12 cellular contexts compared by ENCODE assay signal in the genomic region with DNA sequence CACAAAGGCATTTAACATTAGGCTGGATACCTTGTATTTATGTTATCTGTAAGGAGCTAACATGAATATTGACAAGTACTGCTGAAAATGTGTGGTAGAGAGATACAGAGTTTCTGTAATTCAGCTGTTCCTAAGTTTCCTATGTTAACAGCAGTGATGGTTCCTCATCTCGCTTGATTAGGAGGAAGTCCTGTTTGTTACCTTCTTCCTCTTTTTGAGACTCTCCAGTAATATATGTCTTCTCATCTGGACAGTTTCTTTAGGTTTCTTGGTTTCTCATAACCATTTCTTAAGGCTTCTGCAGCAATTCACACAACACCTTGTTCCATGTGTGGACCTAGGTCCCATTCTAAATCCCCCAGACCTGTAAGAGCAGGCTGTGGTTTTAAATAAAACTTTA. TPM values are rescaled to one million over a fixed set of nuclear protein-coding genes. Genes with fewer than 3 reads are reported as not detected.
DNase-seq lines count a peak whose midpoint lies in the region; ATAC-seq lines count a peak whose summit lies in the region.
"Had no signal": no experiment of that assay in that cellular context is flagged by ENCODE, and none has a peak within 500 bp of the region (broad histone marks: within the 10 kb centered on the region; RNA-seq: fewer than 3 reads in every experiment).

No MANE protein-coding gene starts in this region.

- no peaks in the 10 kb centered on the region for H3K36me3 ChIP-seq in Karpas-422 (ENCODE audit: insufficient read depth, low read length)

- H3K9me2 ChIP-seq in Karpas-422 (replicated peaks; ENCODE audit: insufficient read depth, low read length) = no peaks in the 10 kb centered on the region
- H3K9me2 ChIP-seq: SK-N-SH had no signal

- H3K27ac ChIP-seq in Karpas-422 (ENCODE audit: low read length) = no peak overlapping the region

- no peaks in the 10 kb centered on the region for H3K27me3 ChIP-seq in Karpas-422 (ENCODE audit: low read length)

- H3K79me2 ChIP-seq in Karpas-422 (ENCODE audit: low read length) = no peaks in the 10 kb centered on the region

- no peaks in the 10 kb centered on the region for H3K36me3 Mint-ChIP-seq in activated CD4-positive, alpha-beta T cell treated with anti-CD3 and anti-CD28 coated beads, Interleukin-2, amount 10 ng/mL, durations not matched to agents 7 days and 5 days (ENCODE audit: low read depth)

- CTCF ChIA-PET in activated CD4-positive, alpha-beta T cell treated with anti-CD3 and anti-CD28 coated beads, Interleukin-2, amount 10 ng/mL, durations not matched to agents 7 days and 5 days (lab: Charles Lee) = no interaction called here

- H4K20me1 ChIP-seq in Karpas-422 (ENCODE audit: insufficient read depth, low read depth, low read length) = no peaks in the 10 kb centered on the region

- peaks cover 12% of the 10 kb centered on the region for H3K4me1 ChIP-seq in Karpas-422 (ENCODE audit: low read length)

- H3K9ac ChIP-seq in Karpas-422 (ENCODE audit: low read length) = no peak overlapping the region
- H3K9ac ChIP-seq: SK-N-SH had no signal

- H3K27me3 Mint-ChIP-seq in activated CD4-positive, alpha-beta T cell treated with anti-CD3 and anti-CD28 coated beads, Interleukin-2, amount 10 ng/mL, durations not matched to agents 7 days and 5 days = peaks cover 3% of the 10 kb centered on the region

- H3K4me3 ChIP-seq in Karpas-422 (ENCODE audit: low read length) = no peak overlapping the region
- H3K4me3 ChIP-seq: smooth muscle cell had no signal

- H3K9me3 Mint-ChIP-seq in activated CD4-positive, alpha-beta T cell treated with anti-CD3 and anti-CD28 coated beads, Interleukin-2, amount 10 ng/mL, durations not matched to agents 7 days and 5 days = no peaks in the 10 kb centered on the region

- H3K27ac Mint-ChIP-seq in activated CD4-positive, alpha-beta T cell treated with anti-CD3 and anti-CD28 coated beads, Interleukin-2, amount 10 ng/mL, durations not matched to agents 7 days and 5 days = no peak overlapping the region

- H3K4me3 Mint-ChIP-seq in activated CD4-positive, alpha-beta T cell treated with anti-CD3 and anti-CD28 coated beads, Interleukin-2, amount 10 ng/mL, durations not matched to agents 7 days and 5 days = no peak overlapping the region

- no peaks in the 10 kb centered on the region for H3K4me1 Mint-ChIP-seq in activated CD4-positive, alpha-beta T cell treated with anti-CD3 and anti-CD28 coated beads, Interleukin-2, amount 10 ng/mL, durations not matched to agents 7 days and 5 days

- peak; percentile 48 for DNase-seq in CMK (ENCODE audit: low read depth)
- peak; percentile 74 for DNase-seq in Karpas-422
- no peak for DNase-seq in stimulated activated CD4-positive, alpha-beta T cell treated with anti-CD3 and anti-CD28 coated beads, Interleukin-4, amount 100 ng/mL, for 1 hour
- DNase-seq in NCI-H1105 treated with DMSO at 0.1 percent for 48 hours (lab: John Stamatoyannopoulos, UW) = no peak
- no peak for DNase-seq in DMS114 treated with DMSO at 0.1 percent for 48 hours (lab: John Stamatoyannopoulos, UW; ENCODE audit: unreplicated experiment)
- no peak for DNase-seq in activated CD4-positive, alpha-beta T cell treated with anti-CD3 and anti-CD28 coated beads, Interleukin-2, amount 10 ng/mL, durations not matched to agents 7 days and 5 days
- DNase-seq: EL; SK-N-SH; stimulated activated naive CD4-positive, alpha-beta T cell treated with Interleukin-2 at 50 U/mL for 16 hours had no signal

- no peaks in the 10 kb centered on the region for H3K9me3 ChIP-seq in Karpas-422 (ENCODE audit: low read length)
- H3K9me3 ChIP-seq: SK-N-SH had no signal

- POLR2A ChIA-PET in activated CD4-positive, alpha-beta T cell treated with anti-CD3 and anti-CD28 coated beads, Interleukin-2, amount 10 ng/mL, durations not matched to agents 7 days and 5 days (lab: Charles Lee) = no interaction called here

- ATAC-seq in GM19452 (IDR thresholded peaks at IDR 0.05; ENCODE audit: unreplicated experiment) (peak; percentile 92), HG02938 (IDR thresholded peaks at IDR 0.05; ENCODE audit: unreplicated experiment) (peak; percentile 91)

- H3K4me2 ChIP-seq in Karpas-422 (ENCODE audit: low read depth, low read length, poor library complexity, severe bottlenecking) = peak overlapping the region; percentile 16
- H3K4me2 ChIP-seq: SK-N-SH, smooth muscle cell had no signal

- peak overlapping the region; percentile 22 for H2AFZ ChIP-seq in Karpas-422 (ENCODE audit: low read length)

RNA-seq across cellular contexts. Expression of gene PEX5L, which starts 11.4 kb away (rescaled TPM):
- total RNA-seq in Karpas-422 (2014; rRNA removed; shearing (Covaris generic); ENCODE audit: low replicate concordance) = 0.43 and 0.60 TPM in 2 replicates
- under 1 TPM in 1 of 2 experiments, not detected in 1; 0.04 TPM for total RNA-seq in activated CD4-positive, alpha-beta T cell treated with anti-CD3 and anti-CD28 coated beads, Interleukin-2, amount 10 ng/mL, durations not matched to agents 7 days and 5 days
- total RNA-seq: smooth muscle cell had no signal

Comparison
In these comparisons a context has a peak if more than half of its experiments do, and no peak if none do; other contexts are left out.
1. DNase-seq: peak in CMK (single experiment) and Karpas-422 (single experiment); none in stimulated activated CD4-positive, alpha-beta T cell treated with anti-CD3 and anti-CD28 coated beads, Interleukin-4, amount 100 ng/mL, for 1 hour (single experiment), NCI-H1105 treated with DMSO at 0.1 percent for 48 hours (single experiment), DMS114 treated with DMSO at 0.1 percent for 48 hours (single experiment) and activated CD4-positive, alpha-beta T cell treated with anti-CD3 and anti-CD28 coated beads, Interleukin-2, amount 10 ng/mL, durations not matched to agents 7 days and 5 days (single experiment).